Comparison of ENCODE assay signal across 17 cellular contexts in genomic region chr1:4650486-4650885, GRCh38. TPM values are rescaled to one million over a fixed set of nuclear protein-coding genes. Genes with fewer than 3 reads are reported as not detected.
DNase-seq lines count a peak whose midpoint lies in the region; ATAC-seq and TF ChIP-seq lines count a peak whose summit lies in the region.
"Had no signal": no experiment of that assay in that cellular context is flagged by ENCODE, and none has a peak within 500 bp of the region (broad histone marks: within the 10 kb centered on the region; RNA-seq: fewer than 3 reads in every experiment).

No MANE protein-coding gene starts in this region.

- WGBS in hepatocyte (ENCODE audit: low lambda C conversion rate, missing lambda C conversion rate) = 26% methylated on average over 8 of the region's 8 CpGs
- 53 to 62% methylated on average over 8 of the region's 8 CpGs for WGBS in upper lobe of left lung, 2 donors

- H3K27ac Mint-ChIP-seq in type B pancreatic cell = no peak overlapping the region
- H3K27ac Mint-ChIP-seq: CD4-positive, alpha-beta memory T cell; HFFc6 had no signal

- peak overlapping the region; percentile 27 for H3K4me3 Mint-ChIP-seq in type B pancreatic cell
- H3K4me3 Mint-ChIP-seq: HFFc6 had no signal

- H3K79me2 ChIP-seq in hepatocyte = no peaks in the 10 kb centered on the region

- TF ChIP-seq POLR2A in upper lobe of left lung (IDR thresholded peaks at IDR 0.05) = no peak

- TF ChIP-seq CTCF in hepatocyte (IDR thresholded peaks at IDR 0.05; ENCODE audit: poor library complexity) (no peak), type B pancreatic cell (conservative IDR thresholded peaks at IDR 0.05) (no peak), upper lobe of left lung (IDR thresholded peaks at IDR 0.05) (no peak)

- peaks cover 6% of the 10 kb centered on the region for H3K4me1 Mint-ChIP-seq in type B pancreatic cell (ENCODE audit: unreplicated experiment)
- H3K4me1 Mint-ChIP-seq: CD4-positive, alpha-beta memory T cell had no signal

- H2AFZ ChIP-seq in hepatocyte = no peak overlapping the region

- H3K4me3 ChIP-seq in hepatocyte (no peak overlapping the region), upper lobe of left lung (no peak overlapping the region)

- DNase-seq in H4 (ENCODE audit: low spot score) (peak; percentile 92), RPMI7951 (ENCODE audit: low read depth) (peak; percentile 96), hepatocyte (ENCODE audit: low spot score) (peak; percentile 30), type B pancreatic cell (ENCODE audit: extremely low spot score, unreplicated experiment) (no peak), left lobe of liver (ENCODE audit: low spot score) (no peak), DMS53 (lab: John Stamatoyannopoulos, UW) (no peak), upper lobe of left lung (no peak)
- DNase-seq: activated CD4-positive, alpha-beta T cell treated with anti-CD3 and anti-CD28 coated beads for 1 hour; activated naive CD4-positive, alpha-beta T cell; CD4-positive, alpha-beta memory T cell; foreskin fibroblast; HFFc6; occipital lobe; stimulated activated naive CD8-positive, alpha-beta T cell treated with anti-CD3 and anti-CD28 coated beads, Interleukin-15, Interleukin-2, amounts not matched to agents 100 U/mL and 50 U/mL, for 24 hours; T-helper 2 cell had no signal

- H3K4me1 ChIP-seq in hepatocyte (ENCODE audit: insufficient read depth) = peaks cover 5% of the 10 kb centered on the region
- H3K4me1 ChIP-seq in upper lobe of left lung = peaks cover 5 to 23% (median 11%) of the 10 kb centered on the region in 4 donors

- no peaks in the 10 kb centered on the region for H3K36me3 Mint-ChIP-seq in type B pancreatic cell
- H3K36me3 Mint-ChIP-seq: CD4-positive, alpha-beta memory T cell had no signal

- ATAC-seq in left lobe of liver = no peak
- no peak for ATAC-seq in upper lobe of left lung (ENCODE audit: low FRiP score in 2 of 2)
- no peak for ATAC-seq in HG02938 (IDR thresholded peaks at IDR 0.05; ENCODE audit: unreplicated experiment)
- ATAC-seq: stimulated activated naive CD8-positive, alpha-beta T cell treated with anti-CD3 and anti-CD28 coated beads, Interleukin-15, Interleukin-2, amounts not matched to agents 100 U/mL and 50 U/mL, for 24 hours had no signal

- H3K36me3 ChIP-seq in hepatocyte (replicated peaks; ENCODE audit: insufficient read depth, low read depth) = no peaks in the 10 kb centered on the region
- H3K36me3 ChIP-seq in upper lobe of left lung = no peaks in the 10 kb centered on the region

- H3K9me2 ChIP-seq in hepatocyte (replicated peaks; ENCODE audit: insufficient read depth) = no peaks in the 10 kb centered on the region

- H3K9me3 Mint-ChIP-seq in type B pancreatic cell = no peaks in the 10 kb centered on the region
- H3K9me3 Mint-ChIP-seq: CD4-positive, alpha-beta memory T cell had no signal

- no peak overlapping the region for H3K4me2 ChIP-seq in hepatocyte

- H3K27me3 ChIP-seq in hepatocyte (peaks cover 46% of the 10 kb centered on the region), upper lobe of left lung (peaks cover 0 to 24% (median 11%) of the 10 kb centered on the region in 4 donors)

- H4K20me1 ChIP-seq in hepatocyte (ENCODE audit: insufficient read depth, poor library complexity, severe bottlenecking) = no peaks in the 10 kb centered on the region

- H3K27me3 Mint-ChIP-seq in type B pancreatic cell = peaks cover 12% of the 10 kb centered on the region

- H3K9me3 ChIP-seq in hepatocyte (ENCODE audit: low read depth) (no peaks in the 10 kb centered on the region), upper lobe of left lung (no peaks in the 10 kb centered on the region)

- H3K27ac ChIP-seq in hepatocyte (no peak overlapping the region), upper lobe of left lung (no peak overlapping the region)
- H3K27ac ChIP-seq: HL-60 had no signal

- TF ChIP-seq EP300 in upper lobe of left lung (IDR thresholded peaks at IDR 0.05) = no peak

RNA-seq across cellular contexts. Expression of gene AJAP1, which starts 3.9 kb away (rescaled TPM):
- 3.6 and 6.1 TPM in 2 replicates for total RNA-seq in H4 (2014; rRNA removed; shearing (Covaris generic))
- total RNA-seq in RPMI7951 (2014; rRNA removed; shearing (Covaris generic)) = 2.2 TPM in 2 replicates
- 0.13 and 0.32 TPM in 2 replicates for total RNA-seq in hepatocyte
- polyA plus RNA-seq in hepatocyte = 0.39 and 0.64 TPM in 2 replicates
- 4.8 and 9.5 TPM in 2 replicates for total RNA-seq in type B pancreatic cell (ENCODE audit: low replicate concordance)
- total RNA-seq in left lobe of liver = 0.63 TPM
- 1 to 10 TPM in 4 of 6 donors, under 1 TPM in 2; 0.54 to 4.6 (median 2.9) TPM for total RNA-seq in upper lobe of left lung
- total RNA-seq: HFFc6 had no signal
- polyA plus RNA-seq: CD4-positive, alpha-beta memory T cell had no signal

Comparison
In these comparisons a context has a peak if more than half of its experiments do, and no peak if none do; other contexts are left out.
1. DNase-seq: peak in H4 (single experiment), RPMI7951 (single experiment) and hepatocyte (single experiment); none in type B pancreatic cell (single experiment), left lobe of liver (single experiment), DMS53 (single experiment) and upper lobe of left lung (0 of 2).